Comparison of ENCODE assay signal across 8 cellular contexts in genomic region chr1:112544011-112544688, GRCh38. TPM values are rescaled to one million over a fixed set of nuclear protein-coding genes. Genes with fewer than 3 reads are reported as not detected.
DNase-seq lines count a peak whose midpoint lies in the region; ATAC-seq and TF ChIP-seq lines count a peak whose summit lies in the region.

No MANE protein-coding gene starts in this region.

- no peak for TF ChIP-seq CTCF in AG09319 (IDR thresholded peaks at IDR 0.05; ENCODE audit: low read depth, low read length)
- no peak for TF ChIP-seq CTCF in mucosa of descending colon (IDR thresholded peaks at IDR 0.05)

- no peaks in the 10 kb centered on the region for H3K9me3 ChIP-seq in mucosa of descending colon

- peak; percentile 73 for ATAC-seq in mucosa of descending colon

- no peaks in the 10 kb centered on the region for H3K36me3 ChIP-seq in mucosa of descending colon (ENCODE audit: low read depth)

- intact Hi-C loops in mucosa of descending colon (cut with DNase I, micrococcal nuclease), result no loop called here

- no peak overlapping the region for H3K4me3 ChIP-seq in mucosa of descending colon

- DNase-seq in AG09319 (ENCODE audit: extremely low read depth, low read depth) (peak; percentile 60), MV-4-11 (lab: John Stamatoyannopoulos, UW) (peak; percentile 43), dermis microvascular lymphatic vessel endothelial cell (ENCODE audit: low read depth in 2 of 2) (peak; percentile 85 to 91), mucosa of descending colon (no peak), DMS 273 (lab: John Stamatoyannopoulos, UW; ENCODE audit: unreplicated experiment) (no peak), 8988T (no peak), NCI-H524 (lab: John Stamatoyannopoulos, UW) (no peak), NCI-H748 (lab: John Stamatoyannopoulos, UW; ENCODE audit: unreplicated experiment) (no peak)

- peaks cover 9% of the 10 kb centered on the region for H3K4me1 ChIP-seq in mucosa of descending colon (ENCODE audit: low read depth)

RNA-seq across cellular contexts. Expression of gene WNT2B, which starts 35.4 kb away (rescaled TPM):
- total RNA-seq in dermis microvascular lymphatic vessel endothelial cell (0.51 and 1.0 TPM in 2 replicates), mucosa of descending colon (1 to 10 TPM; 6.6 to 7.1 (median 6.7) TPM)

Comparison
In these comparisons a context has a peak if more than half of its experiments do, and no peak if none do; other contexts are left out.
1. DNase-seq: peak in AG09319 (single experiment), MV-4-11 (single experiment) and dermis microvascular lymphatic vessel endothelial cell (2 of 2); none in mucosa of descending colon (0 of 3), DMS 273 (single experiment), 8988T (single experiment), NCI-H524 (0 of 2) and NCI-H748 (single experiment).